ENCODE assay signal across 8 cellular contexts in the genomic region with DNA sequence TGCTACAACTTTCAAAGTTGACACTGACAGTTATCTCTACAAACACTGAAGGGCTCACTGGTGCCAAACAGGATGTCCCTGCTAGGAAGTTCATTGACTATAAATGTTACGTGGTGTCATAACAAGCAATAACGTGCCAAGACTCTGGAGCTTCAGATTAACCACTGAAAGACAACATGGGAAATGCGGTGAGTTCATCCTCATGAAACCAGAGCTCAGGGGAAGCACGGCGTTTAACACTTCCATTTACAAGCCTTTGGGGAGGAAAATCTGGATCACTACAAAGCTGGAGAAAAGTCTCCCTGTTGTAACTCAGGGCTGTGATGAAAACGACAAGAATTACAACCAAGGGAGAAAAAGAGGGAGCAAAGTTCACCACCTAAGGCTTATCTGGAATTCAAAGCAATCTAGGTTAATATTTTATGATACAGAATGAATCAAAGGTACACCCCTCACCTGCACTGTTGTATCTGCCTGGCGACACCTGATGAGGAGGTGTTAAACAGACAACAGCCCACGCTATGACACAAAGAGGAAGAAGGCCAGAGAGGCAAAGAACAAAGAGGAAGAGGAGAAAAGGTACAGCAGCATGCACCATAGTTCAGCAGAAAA. TPM values are rescaled to one million over a fixed set of nuclear protein-coding genes. Genes with fewer than 3 reads are reported as not detected.
A peak's percentile ranks its signal among the peaks of the same experiment; 100 is the strongest.
DNase-seq lines count a peak whose midpoint lies in the region; ATAC-seq, FAIRE-seq and TF ChIP-seq lines count a peak whose summit lies in the region.

No MANE protein-coding gene starts in this region.

- no peak overlapping the region for H3K4me3 Mint-ChIP-seq in T-helper 2 cell treated with Interferon-gamma antibody and Interleukin-4, amounts not matched to agents 5 μg/mL and 100 μg/mL, for 36 hours

- peaks cover 5% of the 10 kb centered on the region for H3K36me3 Mint-ChIP-seq in T-helper 2 cell treated with Interferon-gamma antibody and Interleukin-4, amounts not matched to agents 5 μg/mL and 100 μg/mL, for 36 hours (ENCODE audit: low read depth)

- H3K9me3 Mint-ChIP-seq in T-helper 2 cell treated with Interferon-gamma antibody and Interleukin-4, amounts not matched to agents 5 μg/mL and 100 μg/mL, for 36 hours: no peaks in the 10 kb centered on the region

- peak; percentile 94 for FAIRE-seq in GM12891 (lab: Jason Lieb, UNC)

- ATAC-seq in HG03025 (IDR thresholded peaks at IDR 0.05; ENCODE audit: low FRiP score, unreplicated experiment) (peak; percentile 42), HG02763 (IDR thresholded peaks at IDR 0.05; ENCODE audit: unreplicated experiment) (no peak), HG03097 (IDR thresholded peaks at IDR 0.05; ENCODE audit: low FRiP score, unreplicated experiment) (no peak), GM19463 (IDR thresholded peaks at IDR 0.05; ENCODE audit: unreplicated experiment) (no peak)

- no peak for DNase-seq in GM12891 (ENCODE audit: insufficient read length, low spot score)
- peak; percentile 33 for DNase-seq in T-helper 2 cell treated with Interferon-gamma antibody and Interleukin-4, amounts not matched to agents 5 μg/mL and 100 μg/mL, for 36 hours (ENCODE audit: low spot score)
- peak; percentile 68 for DNase-seq in kidney tubule cell (ENCODE audit: low spot score)
- DNase-seq in NCI-H1417 (lab: John Stamatoyannopoulos, UW): no peak

- no peaks in the 10 kb centered on the region for H3K27me3 Mint-ChIP-seq in T-helper 2 cell treated with Interferon-gamma antibody and Interleukin-4, amounts not matched to agents 5 μg/mL and 100 μg/mL, for 36 hours (ENCODE audit: low read depth)

- TF ChIP-seq POLR2A in GM12891 (IDR thresholded peaks at IDR 0.05; ENCODE audit: low read depth, low read length): no peak

- H3K4me1 Mint-ChIP-seq in T-helper 2 cell treated with Interferon-gamma antibody and Interleukin-4, amounts not matched to agents 5 μg/mL and 100 μg/mL, for 36 hours (ENCODE audit: low read depth): peaks cover 12% of the 10 kb centered on the region

- H3K27ac Mint-ChIP-seq in T-helper 2 cell treated with Interferon-gamma antibody and Interleukin-4, amounts not matched to agents 5 μg/mL and 100 μg/mL, for 36 hours: no peak overlapping the region

TF ChIP-seq in GM12891, 5 proteins besides CTCF, POLR2A, EP300 and RAD21:
- TF ChIP-seq PAX5 (IDR thresholded peaks at IDR 0.05; ENCODE audit: insufficient read depth, low read length, severe bottlenecking): no peak
- TF ChIP-seq POU2F2 (IDR thresholded peaks at IDR 0.05; ENCODE audit: low read depth, low read length): no peak
- TF ChIP-seq SPI1 (IDR thresholded peaks at IDR 0.05; ENCODE audit: low read depth, low read length): peak; percentile 87
- TF ChIP-seq TAF1 (IDR thresholded peaks at IDR 0.05; ENCODE audit: low read depth, low read length): no peak
- TF ChIP-seq POLR2AphosphoS5 (IDR thresholded peaks at IDR 0.05; ENCODE audit: low read depth, low read length): no peak
TF ChIP-seq in GM12891: peak in this region for 1.

RNA-seq across cellular contexts. Expression of a gene that starts 27.0 kb away (rescaled TPM):
- 13.6 TPM for polyA plus RNA-seq in GM12891 (2012; ENCODE audit: low read depth, missing spikeins)

Comparison
In these comparisons a context has a peak if more than half of its experiments do, and no peak if none do; other contexts are left out.
1. DNase-seq: peak in T-helper 2 cell treated with Interferon-gamma antibody and Interleukin-4, amounts not matched to agents 5 μg/mL and 100 μg/mL, for 36 hours (single experiment) and kidney tubule cell (single experiment); none in GM12891 (single experiment) and NCI-H1417 (0 of 3).